Comparison of ENCODE assay signal across 15 cellular contexts in genomic region chr18:11561293-11561692, GRCh38. TPM values are rescaled to one million over a fixed set of nuclear protein-coding genes. Genes with fewer than 3 reads are reported as not detected.
DNase-seq lines count a peak whose midpoint lies in the region; TF ChIP-seq lines count a peak whose summit lies in the region.
"Had no signal": no experiment of that assay in that cellular context is flagged by ENCODE, and none has a peak within 500 bp of the region (broad histone marks: within the 10 kb centered on the region; RNA-seq: fewer than 3 reads in every experiment).

No MANE protein-coding gene starts in this region.

- H3K4me3 ChIP-seq in retinal pigment epithelial cell (ENCODE audit: low read length) = no peak overlapping the region
- H3K4me3 ChIP-seq: GM23338 had no signal

- TF ChIP-seq CTCF in retinal pigment epithelial cell (conservative IDR thresholded peaks at IDR 0.05; ENCODE audit: low read depth, low read length) = no peak

- peak; percentile 88 for DNase-seq in COLO829 (ENCODE audit: low spot score)
- peak; percentile 33 for DNase-seq in RPMI7951 (ENCODE audit: low read depth)
- DNase-seq in medulla oblongata (ENCODE audit: extremely low spot score) = peak; percentile 4
- peak; percentile 3 for DNase-seq in retinal pigment epithelial cell (ENCODE audit: low read depth)
- DNase-seq in anterior cingulate cortex (lab: John Stamatoyannopoulos, UW) = no peak
- DNase-seq in NCI-H2081 treated with DMSO at 0.1 percent for 48 hours (lab: John Stamatoyannopoulos, UW) = no peak
- no peak for DNase-seq in RPMI8226
- DNase-seq: Caco-2; CD4-positive, alpha-beta memory T cell; DND-41; GDM1; H7 had no signal

RNA-seq across cellular contexts. Expression of gene SLC35G4, which starts 48.1 kb away (rescaled TPM):
- not detected in 2 replicates for total RNA-seq in RPMI7951 (2014; rRNA removed; shearing (Covaris generic))
- total RNA-seq: B cell; Caco-2; CD4-positive, alpha-beta memory T cell; GM23338; H7; HT-29 had no signal

Comparison
In these comparisons a context has a peak if more than half of its experiments do, and no peak if none do; other contexts are left out.
1. DNase-seq: peak in COLO829 (single experiment), RPMI7951 (single experiment), medulla oblongata (single experiment) and retinal pigment epithelial cell (single experiment); none in anterior cingulate cortex (0 of 58), NCI-H2081 treated with DMSO at 0.1 percent for 48 hours (single experiment) and RPMI8226 (single experiment).